In the genomic region with DNA sequence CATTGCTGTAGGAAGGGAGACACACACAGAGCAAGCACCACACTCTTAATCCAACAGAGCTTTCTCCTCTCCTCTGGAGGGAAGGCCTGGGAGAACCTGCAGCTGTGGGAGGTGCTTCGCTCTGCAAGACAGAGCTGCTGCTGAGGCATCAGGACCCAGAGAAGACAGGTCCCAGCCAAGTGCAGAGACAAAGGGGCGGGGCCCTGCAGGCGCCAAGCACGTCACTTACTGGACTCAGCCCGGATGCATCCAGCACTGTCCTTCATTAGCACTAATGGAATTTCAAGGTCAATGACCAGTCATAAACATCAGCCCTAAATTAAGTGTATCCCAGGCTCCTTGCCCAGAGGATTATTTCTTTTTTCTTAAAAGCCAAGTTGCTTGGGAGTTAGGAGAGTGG, we compare ENCODE assay signal across 13 cellular contexts.
DNase-seq lines count a peak whose midpoint lies in the region; ATAC-seq and TF ChIP-seq lines count a peak whose summit lies in the region.
"Had no signal": no experiment of that assay in that cellular context is flagged by ENCODE, and none has a peak within 500 bp of the region (broad histone marks: within the 10 kb centered on the region; RNA-seq: fewer than 3 reads in every experiment).

No MANE protein-coding gene starts in this region.

- ATAC-seq in left cardiac atrium (peak; percentile 94 to 96), HG03139 (IDR thresholded peaks at IDR 0.05; ENCODE audit: unreplicated experiment) (no peak), GM18909 (IDR thresholded peaks at IDR 0.05; ENCODE audit: poor library complexity, unreplicated experiment) (no peak)
- no peak for ATAC-seq in CD4-positive, alpha-beta T cell (ENCODE audit: poor library complexity)
- ATAC-seq: Panc1 had no signal

- H3K4me3 ChIP-seq in ovary: no peak overlapping the region
- H3K4me3 ChIP-seq: vagina had no signal

- H3K36me3 Mint-ChIP-seq in CD4-positive, alpha-beta T cell (ENCODE audit: low read depth): no peaks in the 10 kb centered on the region
- H3K36me3 Mint-ChIP-seq: activated naive CD4-positive, alpha-beta T cell treated with anti-CD3 and anti-CD28 coated beads, Interleukin-2, amount 50 U/mL, for 24 hours had no signal

- TF ChIP-seq POLR2A in ovary (IDR thresholded peaks at IDR 0.05): no peak

- H3K4me1 Mint-ChIP-seq in CD4-positive, alpha-beta T cell (ENCODE audit: low read depth): no peaks in the 10 kb centered on the region
- H3K4me1 Mint-ChIP-seq: activated naive CD4-positive, alpha-beta T cell treated with anti-CD3 and anti-CD28 coated beads, Interleukin-2, amount 50 U/mL, for 24 hours had no signal

- POLR2A ChIA-PET in CD4-positive, alpha-beta T cell (lab: Charles Lee): no interaction called here

- no peaks in the 10 kb centered on the region for H3K9me3 ChIP-seq in ovary
- H3K9me3 ChIP-seq in CD4-positive, alpha-beta T cell (ENCODE audit: control insufficient read depth, low read length): no peaks in the 10 kb centered on the region
- H3K9me3 ChIP-seq: vagina had no signal

- no peaks in the 10 kb centered on the region for H3K9me3 Mint-ChIP-seq in CD4-positive, alpha-beta T cell
- H3K9me3 Mint-ChIP-seq: activated naive CD4-positive, alpha-beta T cell treated with anti-CD3 and anti-CD28 coated beads, Interleukin-2, amount 50 U/mL, for 24 hours had no signal

- CTCF ChIA-PET in CD4-positive, alpha-beta T cell (lab: Charles Lee): no interaction called here

- no peak overlapping the region for H3K4me3 Mint-ChIP-seq in CD4-positive, alpha-beta T cell
- H3K4me3 Mint-ChIP-seq: activated naive CD4-positive, alpha-beta T cell treated with anti-CD3 and anti-CD28 coated beads, Interleukin-2, amount 50 U/mL, for 24 hours had no signal

- peaks cover 2% of the 10 kb centered on the region for H3K4me1 ChIP-seq in ovary (ENCODE audit: insufficient read depth)

- TF ChIP-seq CTCF in ovary (IDR thresholded peaks at IDR 0.05): no peak
- no peak for TF ChIP-seq CTCF in CD4-positive, alpha-beta T cell (IDR thresholded peaks at IDR 0.05)

- peaks cover 51% of the 10 kb centered on the region for H3K27me3 Mint-ChIP-seq in CD4-positive, alpha-beta T cell

- 6 to 9% (median 8%) methylated on average over 5 of the region's 5 CpGs for WGBS in ovary, 3 donors

- no peaks in the 10 kb centered on the region for H3K36me3 ChIP-seq in ovary
- H3K36me3 ChIP-seq: vagina had no signal

- H3K27ac ChIP-seq in ovary: no peak overlapping the region
- no peak overlapping the region for H3K27ac ChIP-seq in CD4-positive, alpha-beta T cell (ENCODE audit: low read depth, low read length)
- H3K27ac ChIP-seq: vagina had no signal

- H3K27ac Mint-ChIP-seq in CD4-positive, alpha-beta T cell: no peak overlapping the region
- H3K27ac Mint-ChIP-seq: activated naive CD4-positive, alpha-beta T cell treated with anti-CD3 and anti-CD28 coated beads, Interleukin-2, amount 50 U/mL, for 24 hours had no signal

- DNase-seq in AG08395 (ENCODE audit: low spot score) (peak; percentile 26), SK-N-DZ (ENCODE audit: low spot score) (peak; percentile 89), left cardiac atrium (peak; percentile 81), ovary (peak; percentile 38 to 83 (median 81))
- no peak for DNase-seq in CD4-positive, alpha-beta T cell
- no peak for DNase-seq in stimulated activated CD4-positive, alpha-beta T cell treated with anti-CD3 and anti-CD28 coated beads, Interleukin-1b, Interleukin-23, amount 100 ng/mL, for 48 hours
- DNase-seq: foreskin melanocyte, NCI-H2171 had no signal

- no peaks in the 10 kb centered on the region for H3K27me3 ChIP-seq in ovary
- H3K27me3 ChIP-seq in CD4-positive, alpha-beta T cell (ENCODE audit: control insufficient read depth, insufficient read depth, low read length): peaks cover 23% of the 10 kb centered on the region
- H3K27me3 ChIP-seq: vagina had no signal

- peak; percentile 36 for TF ChIP-seq EP300 in ovary (IDR thresholded peaks at IDR 0.05)

- intact Hi-C loops in left cardiac atrium (cut with DNase I) (no loop called here), ovary (cut with DNase I) (no loop called here)
- intact Hi-C loops in CD4-positive, alpha-beta T cell (cut with DNase I, micrococcal nuclease): no loop called here

Comparison
In these comparisons a context has a peak if more than half of its experiments do, and no peak if none do; other contexts are left out.
1. DNase-seq: peak in AG08395 (single experiment), SK-N-DZ (single experiment), left cardiac atrium (single experiment) and ovary (5 of 5); none in CD4-positive, alpha-beta T cell (0 of 10) and stimulated activated CD4-positive, alpha-beta T cell treated with anti-CD3 and anti-CD28 coated beads, Interleukin-1b, Interleukin-23, amount 100 ng/mL, for 48 hours (single experiment).
2. ATAC-seq: peak in left cardiac atrium (2 of 2); none in CD4-positive, alpha-beta T cell (single experiment), HG03139 (single experiment) and GM18909 (single experiment).